7 cellular contexts compared by ENCODE assay signal in the genomic region with DNA sequence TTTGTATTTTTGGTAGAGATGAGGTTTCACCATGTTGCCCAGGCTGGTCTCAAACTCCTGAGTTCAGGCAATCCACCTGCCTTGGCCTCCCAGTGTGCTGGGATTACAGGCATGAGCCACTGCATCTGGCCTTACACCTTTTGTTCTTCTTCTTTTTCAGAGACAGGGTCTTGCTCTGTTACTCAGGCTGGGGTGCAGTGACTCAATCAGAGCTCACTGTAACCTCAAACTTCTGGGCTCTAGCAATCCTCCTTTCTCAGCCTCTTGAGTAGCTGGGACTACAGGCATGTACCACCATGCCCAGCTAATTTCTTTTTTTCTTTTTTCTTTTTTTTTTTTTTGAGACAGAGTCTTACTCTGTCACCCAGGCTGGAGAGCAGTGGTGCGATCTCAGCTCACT. TPM values are rescaled to one million over a fixed set of nuclear protein-coding genes. Genes with fewer than 3 reads are reported as not detected.
DNase-seq lines count a peak whose midpoint lies in the region; ATAC-seq, FAIRE-seq and TF ChIP-seq lines count a peak whose summit lies in the region.
"Not testable (repeated sequence)": the region's sequence is repeated elsewhere in the genome, so short reads cannot be mapped to it uniquely, and the experiment has no call there.

No MANE protein-coding gene starts in this region.

- H3K9ac ChIP-seq in HepG2 (ENCODE audit: insufficient read depth, low read depth, low read length), result not testable (repeated sequence)

- not testable (repeated sequence) for H4K20me1 ChIP-seq in HepG2 (ENCODE audit: insufficient read depth, low read length)

- H3K9me3 ChIP-seq in HepG2 (ENCODE audit: low read length); pancreas: not testable (repeated sequence)

- ATAC-seq in GM18907 (IDR thresholded peaks at IDR 0.05; ENCODE audit: unreplicated experiment) (peak; percentile 27), foreskin keratinocyte (peak; percentile 55), pancreas (peak in 1 of 4 donors; percentile 13)
- not testable (repeated sequence) for ATAC-seq in HepG2

- CTCF ChIA-PET in HepG2 (lab: Yijun Ruan, JAX; ENCODE audit: low intra/inter-chr PET ratio, low total read pairs), result not testable (repeated sequence)

- H3K36me3 ChIP-seq in HepG2 (replicated peaks in 1 of 2; ENCODE audit: control insufficient read depth in 1 of 2, insufficient read depth in 2 of 2, low read length in 2 of 2); pancreas: not testable (repeated sequence)

- 93% methylated on average over 1 of the region's 1 CpG for WGBS in HepG2 (ENCODE audit: low lambda C conversion rate)
- WGBS in pancreas, 2 donors, result 91 to 100% methylated on average over 1 of the region's 1 CpG

- not testable (repeated sequence) for BruUV-seq in HepG2 (replicated peaks; lab: Mats Ljungman, UMichigan)

- H3K4me1 ChIP-seq in foreskin keratinocyte, result not testable (repeated sequence)
- H3K4me1 ChIP-seq in HepG2 (ENCODE audit: insufficient read depth, low read length) (peaks cover 25% of the 10 kb centered on the region), pancreas (peaks cover 0 to 21% (median 17%) of the 10 kb centered on the region in 3 donors)

- H3K4me2 ChIP-seq in HepG2 (ENCODE audit: low read depth, low read length), result not testable (repeated sequence)

- DNase-seq in Caki2 (ENCODE audit: low read depth) (peak; percentile 19), RCC 7860 (ENCODE audit: low spot score) (peak; percentile 28)
- not testable (repeated sequence) for DNase-seq in foreskin keratinocyte; HepG2 (ENCODE audit: low spot score); pancreas

- H3K27ac ChIP-seq in 22Rv1 (peak overlapping the region; percentile 78), HepG2 (ENCODE audit: extremely low read length, insufficient read depth, low read length) (peak overlapping the region; percentile 50), pancreas (peak overlapping the region in 3 of 4 donors; percentile 11 to 66 (median 62))
- not testable (repeated sequence) for H3K27ac ChIP-seq in foreskin keratinocyte

- H3K27me3 ChIP-seq in foreskin keratinocyte; HepG2 (ENCODE audit: control insufficient read depth in 1 of 2, insufficient read depth in 2 of 2, low read length in 2 of 2); pancreas: not testable (repeated sequence)

- TF ChIP-seq EP300 in HepG2 (IDR thresholded peaks at IDR 0.05; ENCODE audit: low read depth in 2 of 2, low read length in 2 of 2); HepG2 (CRISPR knock-in tag; IDR thresholded peaks at IDR 0.05; ENCODE audit: borderline replicate concordance): not testable (repeated sequence)

- intact Hi-C loops in HepG2 (cut with micrococcal nuclease; ENCODE audit: unreplicated experiment); pancreas (cut with DNase I): not testable (repeated sequence)

- POLR2A ChIA-PET in HepG2 (lab: Yijun Ruan, JAX), result interaction anchor here (2.0 kb wide), 1 partner anchor 14 kb away, joined by 8 read pairs; a partner anchor contains a TSS

- not testable (repeated sequence) for TF ChIP-seq POLR2A in HepG2 (IDR thresholded peaks at IDR 0.05; ENCODE audit: insufficient read depth in 1 of 2, low read depth in 2 of 2, low read length in 2 of 2)

- not testable (repeated sequence) for H3K79me2 ChIP-seq in HepG2 (ENCODE audit: insufficient read depth, low read length)

- not testable (repeated sequence) for FAIRE-seq in RCC 7860 (lab: Jason Lieb, UNC); HepG2 (lab: Jason Lieb, UNC); pancreas (lab: Jason Lieb, UNC)

- H2AFZ ChIP-seq in HepG2 (ENCODE audit: low read length), result not testable (repeated sequence)

- not testable (repeated sequence) for TF ChIP-seq CTCF in 22Rv1 (IDR thresholded peaks at IDR 0.05); foreskin keratinocyte (conservative IDR thresholded peaks at IDR 0.05); HepG2 (CRISPR knock-in tag; IDR thresholded peaks at IDR 0.05); pancreas (IDR thresholded peaks at IDR 0.05)

- TF ChIP-seq RAD21 in HepG2 (CRISPR knock-in tag; IDR thresholded peaks at IDR 0.05), result not testable (repeated sequence)

- in situ Hi-C loops in Caki2 (cut with HindIII; ENCODE audit: low pct_unique_long_range_greater_than_20kb, low sequenced_read_pairs); HepG2 (cut with HindIII; ENCODE audit: extremely low pct_ligation_motif_present, low pct_unique_long_range_greater_than_20kb): not testable (repeated sequence)

- H3K4me3 ChIP-seq in HepG2 (replicated peaks in 1 of 3; ENCODE audit: insufficient read depth in 1 of 3, low read depth in 2 of 3, low read length in 3 of 3); pancreas: not testable (repeated sequence)

TF ChIP-seq in HepG2, 621 proteins besides CTCF, POLR2A, EP300 and RAD21:
- TF ChIP-seq, protein P1, sequence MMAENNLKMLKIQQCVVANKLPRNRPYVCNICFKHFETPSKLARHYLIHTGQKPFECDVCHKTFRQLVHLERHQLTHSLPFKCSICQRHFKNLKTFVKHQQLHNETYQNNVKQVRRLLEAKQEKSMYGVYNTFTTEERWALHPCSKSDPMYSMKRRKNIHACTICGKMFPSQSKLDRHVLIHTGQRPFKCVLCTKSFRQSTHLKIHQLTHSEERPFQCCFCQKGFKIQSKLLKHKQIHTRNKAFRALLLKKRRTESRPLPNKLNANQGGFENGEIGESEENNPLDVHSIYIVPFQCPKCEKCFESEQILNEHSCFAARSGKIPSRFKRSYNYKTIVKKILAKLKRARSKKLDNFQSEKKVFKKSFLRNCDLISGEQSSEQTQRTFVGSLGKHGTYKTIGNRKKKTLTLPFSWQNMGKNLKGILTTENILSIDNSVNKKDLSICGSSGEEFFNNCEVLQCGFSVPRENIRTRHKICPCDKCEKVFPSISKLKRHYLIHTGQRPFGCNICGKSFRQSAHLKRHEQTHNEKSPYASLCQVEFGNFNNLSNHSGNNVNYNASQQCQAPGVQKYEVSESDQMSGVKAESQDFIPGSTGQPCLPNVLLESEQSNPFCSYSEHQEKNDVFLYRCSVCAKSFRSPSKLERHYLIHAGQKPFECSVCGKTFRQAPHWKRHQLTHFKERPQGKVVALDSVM (CRISPR knock-in tag; IDR thresholded peaks at IDR 0.05), result 0 out of 2 replicates have a peak, but pooled peaks have one; percentile 8

RNA-seq across cellular contexts. Expression of a gene that starts 14.6 kb away (rescaled TPM):
- total RNA-seq in Caki2 (2014; rRNA removed; shearing (Covaris generic); ENCODE audit: low replicate concordance), result 95.0 and 106 TPM in 2 replicates
- total RNA-seq in foreskin keratinocyte, result 150 and 177 TPM in 2 replicates
- polyA plus RNA-seq in foreskin keratinocyte, result 83.5 and 103 TPM in 2 replicates
- total RNA-seq in HepG2 (2016; rRNA removed; fragmentation: Illumina TruSeq; extraction: Trizol), result 223 and 290 TPM in 2 replicates
- total RNA-seq in HepG2 (2016; cell fraction: cytosol; rRNA removed; fragmentation: Illumina TruSeq; extraction: Trizol; ENCODE audit: low read depth), result 57.3 and 60.4 TPM in 2 replicates
- total RNA-seq in HepG2 (2016; cell fraction: insoluble cytoplasmic fraction; rRNA removed; fragmentation: Illumina TruSeq; extraction: Trizol), result 203 and 275 TPM in 2 replicates
- total RNA-seq in HepG2 (2016; cell fraction: membrane; rRNA removed; fragmentation: Illumina TruSeq; extraction: Trizol), result 122 and 123 TPM in 2 replicates
- total RNA-seq in HepG2 (2016; cell fraction: nucleus; rRNA removed; fragmentation: Illumina TruSeq; extraction: Trizol), result 101 and 120 TPM in 2 replicates
- polyA plus RNA-seq in HepG2 (2011; rRNA removed), result 97.4 and 113 TPM in 2 replicates
- polyA plus RNA-seq in HepG2 (2011; cell fraction: cytosol; rRNA removed), result 59.4 and 80.2 TPM in 2 replicates
- 44.3 and 48.4 TPM in 2 replicates for polyA plus RNA-seq in HepG2 (2011; cell fraction: nucleus; rRNA removed)
- polyA plus RNA-seq in HepG2 (2012), result 105 and 127 TPM in 2 replicates
- 34.4 and 42.1 TPM in 2 replicates for polyA plus RNA-seq in HepG2 (2016; cell fraction: cytosol; fragmentation: Illumina TruSeq; extraction: Trizol; ENCODE audit: low read depth)
- 302 and 322 TPM in 2 replicates for polyA plus RNA-seq in HepG2 (2016; cell fraction: insoluble cytoplasmic fraction; fragmentation: Illumina TruSeq; extraction: Trizol; ENCODE audit: low read depth)
- 71.0 and 76.9 TPM in 2 replicates for polyA plus RNA-seq in HepG2 (2016; cell fraction: membrane; fragmentation: Illumina TruSeq; extraction: Trizol; ENCODE audit: low read depth)
- polyA plus RNA-seq in HepG2 (2016; cell fraction: nucleus; fragmentation: Illumina TruSeq; extraction: Trizol; ENCODE audit: insufficient read depth, low read depth), result 152 and 159 TPM in 2 replicates
- polyA minus RNA-seq in HepG2 (2011; rRNA and poly(A)+ RNA removed; ENCODE audit: low replicate concordance), result 63.8 TPM in 1 of 2 replicates, not detected in the other
- 86.9 and 93.5 TPM in 2 replicates for polyA minus RNA-seq in HepG2 (2011; cell fraction: cytosol; rRNA and poly(A)+ RNA removed)
- polyA minus RNA-seq in HepG2 (2011; cell fraction: nucleus; rRNA and poly(A)+ RNA removed), result 71.3 and 77.3 TPM in 2 replicates
- total RNA-seq in pancreas, result 100 to 1,000 TPM in 2 of 6 donors, 10 to 100 TPM in 4; 31.7 to 143 (median 53.6) TPM
- 10 to 100 TPM; 33.6 to 49.4 TPM for polyA plus RNA-seq in pancreas
